ENCODE assay signal across 2 cellular contexts in the genomic region with DNA sequence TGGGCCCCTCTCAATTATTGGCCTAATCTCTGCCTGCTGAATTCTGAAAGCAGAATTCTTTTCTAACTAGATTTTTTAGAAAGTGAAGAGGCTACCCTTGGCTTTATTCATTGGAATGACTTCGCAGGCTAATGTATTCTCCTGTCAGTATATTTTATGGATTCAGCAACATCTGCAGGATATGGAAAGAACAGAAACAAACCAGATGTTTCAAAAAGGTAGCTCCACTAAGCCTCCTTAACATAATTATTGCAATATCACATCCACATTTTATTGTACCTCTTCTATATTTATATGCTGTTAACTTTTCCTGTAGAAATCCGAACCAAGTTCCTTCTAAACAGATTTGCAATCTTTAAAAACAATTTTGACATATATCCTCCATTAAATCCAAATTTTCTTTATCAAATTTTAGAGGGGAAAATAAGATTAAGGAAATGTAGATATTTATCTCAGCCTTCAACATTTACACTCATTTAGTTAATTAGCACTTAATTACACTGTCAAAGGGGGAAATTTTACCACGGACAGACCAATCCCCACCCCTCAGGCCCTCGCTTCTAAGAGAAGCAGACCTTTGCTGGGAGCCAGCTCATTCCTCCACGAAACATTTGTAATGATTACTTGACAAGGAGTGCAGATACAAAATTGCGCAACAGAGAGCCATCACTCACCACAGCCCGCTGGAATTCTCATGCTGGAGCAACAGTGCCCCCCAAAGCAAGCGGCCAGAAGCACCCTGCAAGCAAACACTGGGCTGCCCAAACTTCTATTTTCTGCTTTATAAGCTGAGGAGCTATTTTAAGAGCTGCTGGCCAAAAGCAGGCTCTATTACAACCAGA.
TF ChIP-seq lines count a peak whose summit lies in the region.

No MANE protein-coding gene starts in this region.

TF ChIP-seq in HEK293, 187 proteins besides CTCF, POLR2A, EP300 and RAD21:
- peak; percentile 63 for TF ChIP-seq ZNF654 (tag by site-specific recombination; IDR thresholded peaks at IDR 0.05; ENCODE audit: low read depth)
- TF ChIP-seq ZNF660 (tag by site-specific recombination; IDR thresholded peaks at IDR 0.05): peak; percentile 70; the same call in 1 of the 2 replicates
- TF ChIP-seq ZFHX2 (tag by site-specific recombination; conservative IDR thresholded peaks at IDR 0.05): no peak
- peak; percentile 33; the same call in 1 of the 2 replicates for TF ChIP-seq KLF16 (tag by site-specific recombination; IDR thresholded peaks at IDR 0.05)
- no peak for TF ChIP-seq ZNF24 (tag by site-specific recombination; IDR thresholded peaks at IDR 0.05)
- no peak for TF ChIP-seq ZNF530 (tag by site-specific recombination; IDR thresholded peaks at IDR 0.05; ENCODE audit: low read depth)
- TF ChIP-seq ZBTB17 (tag by site-specific recombination; IDR thresholded peaks at IDR 0.05): peak; percentile 86
- TF ChIP-seq SCRT2 (tag by site-specific recombination; IDR thresholded peaks at IDR 0.05): peak; percentile 47; the same call in 1 of the 2 replicates
- 0 out of 2 replicates have a peak, but pooled peaks have one; percentile 23 for TF ChIP-seq ZNF558 (tag by site-specific recombination; IDR thresholded peaks at IDR 0.05)

TF ChIP-seq in endothelial cell of umbilical vein, 7 proteins besides CTCF, POLR2A, EP300 and RAD21:
- TF ChIP-seq MYC (IDR thresholded peaks at IDR 0.05; ENCODE audit: low read depth, low read length) (no peak), GATA2 (IDR thresholded peaks at IDR 0.05; ENCODE audit: insufficient read depth, insufficient read length, low read depth, low read length) (no peak), JUN (IDR thresholded peaks at IDR 0.05; ENCODE audit: borderline replicate concordance, insufficient read depth, insufficient read length, low read depth) (no peak), FOS (IDR thresholded peaks at IDR 0.05; ENCODE audit: borderline replicate concordance, insufficient read depth, low read length) (no peak), POLR2AphosphoS5 (IDR thresholded peaks at IDR 0.05; ENCODE audit: insufficient read depth, low read depth, low read length) (no peak)
- TF ChIP-seq, protein P1, sequence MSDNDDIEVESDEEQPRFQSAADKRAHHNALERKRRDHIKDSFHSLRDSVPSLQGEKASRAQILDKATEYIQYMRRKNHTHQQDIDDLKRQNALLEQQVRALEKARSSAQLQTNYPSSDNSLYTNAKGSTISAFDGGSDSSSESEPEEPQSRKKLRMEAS (IDR thresholded peaks at IDR 0.05; ENCODE audit: insufficient read depth, insufficient read length): no peak
TF ChIP-seq in endothelial cell of umbilical vein: peak in this region for 0.
